In genomic region chr10:35428521-35428920, GRCh38 we compare ENCODE assay signal across 17 cellular contexts.
DNase-seq lines count a peak whose midpoint lies in the region; ATAC-seq lines count a peak whose summit lies in the region.
"Had no signal": no experiment of that assay in that cellular context is flagged by ENCODE, and none has a peak within 500 bp of the region (broad histone marks: within the 10 kb centered on the region; RNA-seq: fewer than 3 reads in every experiment).

No MANE protein-coding gene starts in this region.

- H3K27me3 Mint-ChIP-seq in activated T-cell treated with anti-CD3 and anti-CD28 coated beads, Interleukin-2, amount 50 U/mL, for 72 hours (ENCODE audit: low read depth) = no peaks in the 10 kb centered on the region
- no peaks in the 10 kb centered on the region for H3K27me3 Mint-ChIP-seq in activated CD8-positive, alpha-beta T cell treated with anti-CD3 and anti-CD28 coated beads, Interleukin-2, amount 10 ng/mL, durations not matched to agents 7 days and 5 days (ENCODE audit: low read depth)
- H3K27me3 Mint-ChIP-seq in naive thymus-derived CD8-positive, alpha-beta T cell = no peaks in the 10 kb centered on the region
- H3K27me3 Mint-ChIP-seq in stimulated activated naive CD8-positive, alpha-beta T cell treated with anti-CD3 and anti-CD28 coated beads, Interleukin-15, Interleukin-2, amounts not matched to agents 100 ng/mL and 50 ng/mL, for 24 hours = no peaks in the 10 kb centered on the region

- POLR2A ChIA-PET in activated CD8-positive, alpha-beta T cell treated with anti-CD3 and anti-CD28 coated beads, Interleukin-2, amount 10 ng/mL, durations not matched to agents 7 days and 5 days (lab: Charles Lee) = no interaction called here
- POLR2A ChIA-PET in naive thymus-derived CD8-positive, alpha-beta T cell (lab: Charles Lee) = no interaction called here

- DNase-seq in activated T-cell treated with anti-CD3 and anti-CD28 coated beads, Interleukin-2, amount 50 U/mL, for 72 hours = no peak
- DNase-seq in activated T-cell treated with anti-CD3 and anti-CD28 coated beads, Interleukin-2, amount 50 U/mL, for 48 hours = no peak
- no peak for DNase-seq in activated CD8-positive, alpha-beta T cell treated with anti-CD3 and anti-CD28 coated beads, Interleukin-2, amount 10 ng/mL, durations not matched to agents 7 days and 5 days
- DNase-seq in naive thymus-derived CD8-positive, alpha-beta T cell = no peak
- no peak for DNase-seq in T1000 (lab: John Stamatoyannopoulos, UW)
- DNase-seq: Calu3, DMS79, GDM1, Kasumi-1, NCI-H187 treated with DMSO at 0.1 percent for 48 hours, NCI-H2171, NCI-H446 treated with DMSO at 0.1 percent for 48 hours, NCI-H748 treated with DMSO at 0.1 percent for 48 hours, PC-3 had no signal

- no peaks in the 10 kb centered on the region for H3K9me3 Mint-ChIP-seq in activated T-cell treated with anti-CD3 and anti-CD28 coated beads, Interleukin-2, amount 50 U/mL, for 72 hours
- no peaks in the 10 kb centered on the region for H3K9me3 Mint-ChIP-seq in activated CD8-positive, alpha-beta T cell treated with anti-CD3 and anti-CD28 coated beads, Interleukin-2, amount 10 ng/mL, durations not matched to agents 7 days and 5 days (ENCODE audit: insufficient read depth)
- H3K9me3 Mint-ChIP-seq in naive thymus-derived CD8-positive, alpha-beta T cell = peaks cover 0 to 4% (median 0%) of the 10 kb centered on the region in 9 donors
- peaks cover 7% of the 10 kb centered on the region for H3K9me3 Mint-ChIP-seq in stimulated activated naive CD8-positive, alpha-beta T cell treated with anti-CD3 and anti-CD28 coated beads, Interleukin-15, Interleukin-2, amounts not matched to agents 100 ng/mL and 50 ng/mL, for 24 hours

- H3K36me3 Mint-ChIP-seq in activated T-cell treated with anti-CD3 and anti-CD28 coated beads, Interleukin-2, amount 50 U/mL, for 72 hours (ENCODE audit: insufficient read depth in 2 of 2) = peaks cover 3 to 4% of the 10 kb centered on the region in 2 donors
- peaks cover 3% of the 10 kb centered on the region for H3K36me3 Mint-ChIP-seq in activated CD8-positive, alpha-beta T cell treated with anti-CD3 and anti-CD28 coated beads, Interleukin-2, amount 10 ng/mL, durations not matched to agents 7 days and 5 days (ENCODE audit: low read depth)
- peaks cover 6 to 15% (median 11%) of the 10 kb centered on the region in 3 donors for H3K36me3 Mint-ChIP-seq in naive thymus-derived CD8-positive, alpha-beta T cell
- H3K36me3 Mint-ChIP-seq in stimulated activated naive CD8-positive, alpha-beta T cell treated with anti-CD3 and anti-CD28 coated beads, Interleukin-15, Interleukin-2, amounts not matched to agents 100 ng/mL and 50 ng/mL, for 24 hours (ENCODE audit: low read depth) = peaks cover 21% of the 10 kb centered on the region

- no peak overlapping the region for H3K27ac Mint-ChIP-seq in activated T-cell treated with anti-CD3 and anti-CD28 coated beads, Interleukin-2, amount 50 U/mL, for 72 hours
- H3K27ac Mint-ChIP-seq in activated CD8-positive, alpha-beta T cell treated with anti-CD3 and anti-CD28 coated beads, Interleukin-2, amount 10 ng/mL, durations not matched to agents 7 days and 5 days = peak overlapping the region; percentile 2
- H3K27ac Mint-ChIP-seq in naive thymus-derived CD8-positive, alpha-beta T cell = peak overlapping the region in 6 of 10 donors; percentile 2 to 41 (median 6)
- H3K27ac Mint-ChIP-seq in stimulated activated naive CD8-positive, alpha-beta T cell treated with anti-CD3 and anti-CD28 coated beads, Interleukin-15, Interleukin-2, amounts not matched to agents 100 ng/mL and 50 ng/mL, for 24 hours = peak overlapping the region; percentile 42

- no peak overlapping the region for H3K4me3 Mint-ChIP-seq in activated T-cell treated with anti-CD3 and anti-CD28 coated beads, Interleukin-2, amount 50 U/mL, for 72 hours
- H3K4me3 Mint-ChIP-seq in activated CD8-positive, alpha-beta T cell treated with anti-CD3 and anti-CD28 coated beads, Interleukin-2, amount 10 ng/mL, durations not matched to agents 7 days and 5 days = no peak overlapping the region
- no peak overlapping the region for H3K4me3 Mint-ChIP-seq in naive thymus-derived CD8-positive, alpha-beta T cell
- no peak overlapping the region for H3K4me3 Mint-ChIP-seq in stimulated activated naive CD8-positive, alpha-beta T cell treated with anti-CD3 and anti-CD28 coated beads, Interleukin-15, Interleukin-2, amounts not matched to agents 100 ng/mL and 50 ng/mL, for 24 hours

- H3K4me1 Mint-ChIP-seq in activated T-cell treated with anti-CD3 and anti-CD28 coated beads, Interleukin-2, amount 50 U/mL, for 72 hours (ENCODE audit: low read depth) = peaks cover 45% of the 10 kb centered on the region
- peaks cover 13% of the 10 kb centered on the region for H3K4me1 Mint-ChIP-seq in activated CD8-positive, alpha-beta T cell treated with anti-CD3 and anti-CD28 coated beads, Interleukin-2, amount 10 ng/mL, durations not matched to agents 7 days and 5 days (ENCODE audit: low read depth)
- H3K4me1 Mint-ChIP-seq in naive thymus-derived CD8-positive, alpha-beta T cell = peaks cover 39 to 66% (median 64%) of the 10 kb centered on the region in 4 donors
- peaks cover 60% of the 10 kb centered on the region for H3K4me1 Mint-ChIP-seq in stimulated activated naive CD8-positive, alpha-beta T cell treated with anti-CD3 and anti-CD28 coated beads, Interleukin-15, Interleukin-2, amounts not matched to agents 100 ng/mL and 50 ng/mL, for 24 hours (ENCODE audit: low read depth)

- CTCF ChIA-PET in activated CD8-positive, alpha-beta T cell treated with anti-CD3 and anti-CD28 coated beads, Interleukin-2, amount 10 ng/mL, durations not matched to agents 7 days and 5 days (lab: Charles Lee) = no interaction called here

- peak; percentile 65 to 66 for ATAC-seq in activated T-cell treated with anti-CD3 and anti-CD28 coated beads, Interleukin-2, amount 50 U/mL, for 72 hours (replicated peaks in 1 of 2)
- ATAC-seq in activated CD8-positive, alpha-beta T cell treated with anti-CD3 and anti-CD28 coated beads, Interleukin-2, amount 10 ng/mL, durations not matched to agents 7 days and 5 days = no peak
- ATAC-seq in naive thymus-derived CD8-positive, alpha-beta T cell = no peak
- ATAC-seq in HG03432 (IDR thresholded peaks at IDR 0.05; ENCODE audit: unreplicated experiment) (no peak), GM19397 (IDR thresholded peaks at IDR 0.05; ENCODE audit: unreplicated experiment) (no peak)
- ATAC-seq: PC-3 had no signal

Comparison
In these comparisons a context has a peak if more than half of its experiments do, and no peak if none do; other contexts are left out.
1. ATAC-seq: peak in activated T-cell treated with anti-CD3 and anti-CD28 coated beads, Interleukin-2, amount 50 U/mL, for 72 hours (2 of 2); none in activated CD8-positive, alpha-beta T cell treated with anti-CD3 and anti-CD28 coated beads, Interleukin-2, amount 10 ng/mL, durations not matched to agents 7 days and 5 days (single experiment), naive thymus-derived CD8-positive, alpha-beta T cell (0 of 2), HG03432 (single experiment) and GM19397 (single experiment).